In the genomic region with DNA sequence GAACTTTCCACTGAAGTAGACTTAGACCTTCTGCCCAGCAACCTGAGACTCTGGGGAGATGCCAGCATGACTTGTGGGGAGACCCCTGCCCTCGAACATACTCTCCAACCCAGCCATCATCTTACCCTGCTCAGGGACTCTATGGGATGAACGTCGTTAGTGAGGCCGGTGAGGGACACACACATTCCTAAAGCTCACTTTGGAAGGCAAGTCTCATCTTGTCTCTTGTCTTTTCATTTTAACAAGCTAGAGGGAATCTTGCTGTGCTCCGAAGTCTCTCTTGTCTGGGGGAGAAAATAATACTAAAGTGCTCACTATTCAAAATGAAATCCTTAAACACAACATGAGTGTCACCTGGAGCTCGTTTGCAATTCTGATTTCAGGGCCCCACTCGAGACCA, we compare ENCODE assay signal across 19 cellular contexts.
"Had no signal": no experiment of that assay in that cellular context is flagged by ENCODE, and none has a peak within 500 bp of the region (broad histone marks: within the 10 kb centered on the region; RNA-seq: fewer than 3 reads in every experiment).

No MANE protein-coding gene starts in this region.

- H3K4me1 Mint-ChIP-seq: activated CD4-positive, alpha-beta memory T cell treated with anti-CD3 and anti-CD28 coated beads, Interleukin-2, amount 10 ng/mL, durations not matched to agents 7 days and 5 days; T-helper 17 cell had no signal

- H3K27ac Mint-ChIP-seq: activated CD4-positive, alpha-beta memory T cell treated with anti-CD3 and anti-CD28 coated beads, Interleukin-2, amount 10 ng/mL, durations not matched to agents 7 days and 5 days; activated naive CD4-positive, alpha-beta T cell treated with anti-CD3 and anti-CD28 coated beads for 36 hours; activated naive CD8-positive, alpha-beta T cell treated with anti-CD3 and anti-CD28 coated beads, Interleukin-2, amount 10 ng/mL, durations not matched to agents 7 days and 5 days; natural killer cell treated with Interleukin-12 subunit alpha and Interleukin-12 subunit beta and Interleukin-15 and Interleukin-18, amount 100 ng/mL, for 72 hours; progenitor cell of endocrine pancreas; T-helper 17 cell had no signal

- H3K36me3 Mint-ChIP-seq: activated naive CD8-positive, alpha-beta T cell treated with anti-CD3 and anti-CD28 coated beads, Interleukin-2, amount 10 ng/mL, durations not matched to agents 7 days and 5 days; natural killer cell treated with Interleukin-12 subunit alpha and Interleukin-12 subunit beta and Interleukin-15 and Interleukin-18, amount 100 ng/mL, for 72 hours had no signal

- H3K9me3 ChIP-seq: testis, upper lobe of left lung had no signal

- H3K27me3 ChIP-seq: testis, upper lobe of left lung had no signal

- H3K9me3 Mint-ChIP-seq: activated CD4-positive, alpha-beta memory T cell treated with anti-CD3 and anti-CD28 coated beads, Interleukin-2, amount 10 ng/mL, durations not matched to agents 7 days and 5 days; activated naive CD4-positive, alpha-beta T cell treated with anti-CD3 and anti-CD28 coated beads for 36 hours; activated naive CD8-positive, alpha-beta T cell treated with anti-CD3 and anti-CD28 coated beads, Interleukin-2, amount 10 ng/mL, durations not matched to agents 7 days and 5 days; natural killer cell treated with Interleukin-12 subunit alpha and Interleukin-12 subunit beta and Interleukin-15 and Interleukin-18, amount 100 ng/mL, for 72 hours had no signal

- H3K27ac ChIP-seq: coronary artery, upper lobe of left lung had no signal

- DNase-seq: activated CD4-positive, alpha-beta memory T cell treated with anti-CD3 and anti-CD28 coated beads, Interleukin-2, amount 10 ng/mL, durations not matched to agents 7 days and 5 days; activated CD4-positive, alpha-beta T cell treated with anti-CD3 and anti-CD28 coated beads for 48 hours; activated effector memory CD4-positive, alpha-beta T cell treated with Interleukin-2 at 50 U/mL for 16 hours; activated naive CD4-positive, alpha-beta T cell treated with anti-CD3 and anti-CD28 coated beads for 36 hours; activated naive CD8-positive, alpha-beta T cell treated with anti-CD3 and anti-CD28 coated beads, Interleukin-2, amount 10 ng/mL, durations not matched to agents 7 days and 5 days; activated T-cell treated with anti-CD3 and anti-CD28 coated beads, Interleukin-2, amount 50 U/mL, for 72 hours; amniotic stem cell; cerebellar nuclear complex; midbrain; retina; stimulated activated CD4-positive, alpha-beta T cell treated with anti-CD3 and anti-CD28 coated beads, Interleukin-4, amount 100 ng/mL, for 1 hour; stimulated activated naive CD4-positive, alpha-beta T cell; T-helper 17 cell; testis; upper lobe of left lung had no signal

- H3K4me3 ChIP-seq: lung, testis, upper lobe of left lung had no signal

- H3K36me3 ChIP-seq: upper lobe of left lung had no signal

- H3K4me3 Mint-ChIP-seq: activated CD4-positive, alpha-beta memory T cell treated with anti-CD3 and anti-CD28 coated beads, Interleukin-2, amount 10 ng/mL, durations not matched to agents 7 days and 5 days; activated naive CD4-positive, alpha-beta T cell treated with anti-CD3 and anti-CD28 coated beads for 36 hours; activated naive CD8-positive, alpha-beta T cell treated with anti-CD3 and anti-CD28 coated beads, Interleukin-2, amount 10 ng/mL, durations not matched to agents 7 days and 5 days; activated T-cell treated with anti-CD3 and anti-CD28 coated beads, Interleukin-2, amount 50 U/mL, for 72 hours; natural killer cell treated with Interleukin-12 subunit alpha and Interleukin-12 subunit beta and Interleukin-15 and Interleukin-18, amount 100 ng/mL, for 72 hours; T-helper 17 cell had no signal
